In the genomic region with DNA sequence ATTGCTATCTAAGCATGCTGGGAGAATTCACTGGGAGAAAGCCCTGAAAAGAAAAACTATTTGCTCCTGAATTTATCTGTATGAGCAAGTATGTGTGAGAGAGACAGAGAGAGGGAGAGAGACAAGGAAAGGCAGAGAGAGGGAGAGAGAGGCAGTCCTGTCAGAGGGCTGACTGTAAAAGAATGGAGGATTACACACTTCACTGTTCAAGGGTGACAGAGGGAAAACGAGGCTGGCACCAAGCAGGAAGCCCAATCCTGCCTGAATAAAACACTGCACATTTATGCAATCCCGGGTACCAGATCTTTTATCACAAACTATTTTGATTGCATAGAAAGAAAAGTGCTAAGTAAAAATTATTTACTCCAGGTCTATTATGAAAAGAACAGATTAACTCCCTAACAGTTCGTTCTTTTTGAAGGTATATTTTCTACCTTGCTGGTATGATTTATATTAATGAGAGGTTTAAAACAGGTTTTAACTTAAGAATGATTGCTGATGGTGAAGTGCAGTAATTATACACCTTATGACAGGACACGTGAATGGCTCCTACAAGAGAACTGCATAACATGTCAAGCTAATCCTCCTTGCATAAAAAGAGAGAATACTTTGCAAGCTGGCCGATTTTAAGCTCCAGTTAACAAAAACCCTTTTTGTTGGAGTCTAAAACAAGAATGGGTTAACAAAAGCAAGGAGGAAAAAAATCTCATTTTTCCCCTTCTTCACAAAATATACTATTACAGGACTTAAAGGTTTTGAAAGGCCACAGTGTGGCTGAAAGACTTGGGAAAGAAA, we compare ENCODE assay signal across 1 cellular context.
TF ChIP-seq lines count a peak whose summit lies in the region.

No MANE protein-coding gene starts in this region.

TF ChIP-seq in IMR-90, 13 proteins besides CTCF, POLR2A, EP300 and RAD21 (continued from another document):
- TF ChIP-seq, protein P1, sequence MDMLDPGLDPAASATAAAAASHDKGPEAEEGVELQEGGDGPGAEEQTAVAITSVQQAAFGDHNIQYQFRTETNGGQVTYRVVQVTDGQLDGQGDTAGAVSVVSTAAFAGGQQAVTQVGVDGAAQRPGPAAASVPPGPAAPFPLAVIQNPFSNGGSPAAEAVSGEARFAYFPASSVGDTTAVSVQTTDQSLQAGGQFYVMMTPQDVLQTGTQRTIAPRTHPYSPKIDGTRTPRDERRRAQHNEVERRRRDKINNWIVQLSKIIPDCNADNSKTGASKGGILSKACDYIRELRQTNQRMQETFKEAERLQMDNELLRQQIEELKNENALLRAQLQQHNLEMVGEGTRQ (IDR thresholded peaks at IDR 0.05; ENCODE audit: low read depth, low read length): no peak
- TF ChIP-seq, protein P2, sequence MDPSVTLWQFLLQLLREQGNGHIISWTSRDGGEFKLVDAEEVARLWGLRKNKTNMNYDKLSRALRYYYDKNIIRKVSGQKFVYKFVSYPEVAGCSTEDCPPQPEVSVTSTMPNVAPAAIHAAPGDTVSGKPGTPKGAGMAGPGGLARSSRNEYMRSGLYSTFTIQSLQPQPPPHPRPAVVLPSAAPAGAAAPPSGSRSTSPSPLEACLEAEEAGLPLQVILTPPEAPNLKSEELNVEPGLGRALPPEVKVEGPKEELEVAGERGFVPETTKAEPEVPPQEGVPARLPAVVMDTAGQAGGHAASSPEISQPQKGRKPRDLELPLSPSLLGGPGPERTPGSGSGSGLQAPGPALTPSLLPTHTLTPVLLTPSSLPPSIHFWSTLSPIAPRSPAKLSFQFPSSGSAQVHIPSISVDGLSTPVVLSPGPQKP (IDR thresholded peaks at IDR 0.05; ENCODE audit: borderline replicate concordance, low read depth, low read length): no peak
- no peak for TF ChIP-seq NFE2L2 (IDR thresholded peaks at IDR 0.05; ENCODE audit: low read depth, low read length)
